ENCODE assay signal across 8 cellular contexts in genomic region chr6:13573255-13573654, GRCh38. TPM values are rescaled to one million over a fixed set of nuclear protein-coding genes. Genes with fewer than 3 reads are reported as not detected.
DNase-seq lines count a peak whose midpoint lies in the region; ATAC-seq and TF ChIP-seq lines count a peak whose summit lies in the region.

No MANE protein-coding gene starts in this region.

- peaks cover 2% of the 10 kb centered on the region for H3K27me3 Mint-ChIP-seq in T-helper 2 cell treated with Interferon-gamma antibody and Interleukin-4, amounts not matched to agents 5 μg/mL and 100 μg/mL, for 36 hours (ENCODE audit: low read depth)
- H3K27me3 Mint-ChIP-seq in activated naive CD8-positive, alpha-beta T cell treated with anti-CD3 and anti-CD28 coated beads, Interleukin-2, amount 50 U/mL, for 24 hours: peaks cover 3% of the 10 kb centered on the region

- H3K27ac ChIP-seq in subcutaneous abdominal adipose tissue (ENCODE audit: low read depth, low read length): peak overlapping the region; percentile 93

- TF ChIP-seq CTCF in kidney epithelial cell (IDR thresholded peaks at IDR 0.05; ENCODE audit: insufficient read depth, low read length, poor library complexity, severe bottlenecking): no peak

- peaks cover 5% of the 10 kb centered on the region for H3K36me3 Mint-ChIP-seq in T-helper 2 cell treated with Interferon-gamma antibody and Interleukin-4, amounts not matched to agents 5 μg/mL and 100 μg/mL, for 36 hours (ENCODE audit: low read depth)
- H3K36me3 Mint-ChIP-seq in activated naive CD8-positive, alpha-beta T cell treated with anti-CD3 and anti-CD28 coated beads, Interleukin-2, amount 50 U/mL, for 24 hours (ENCODE audit: low read depth): no peaks in the 10 kb centered on the region

- peaks cover 0 to 16% (median 12%) of the 10 kb centered on the region in 5 donors for H3K4me1 ChIP-seq in subcutaneous abdominal adipose tissue (ENCODE audit: control insufficient read depth in 5 of 5, insufficient read depth in 5 of 5, low read length in 5 of 5)

- no peak for DNase-seq in T-helper 2 cell treated with Interferon-gamma antibody and Interleukin-4, amounts not matched to agents 5 μg/mL and 100 μg/mL, for 36 hours (ENCODE audit: low spot score)
- no peak for DNase-seq in T-helper 2 cell
- no peak for DNase-seq in activated naive CD8-positive, alpha-beta T cell treated with anti-CD3 and anti-CD28 coated beads, Interleukin-2, amount 50 U/mL, for 24 hours
- no peak for DNase-seq in kidney epithelial cell (ENCODE audit: low read depth)
- no peak for DNase-seq in NCI-H1092 (lab: John Stamatoyannopoulos, UW)

- peak overlapping the region; percentile 67 for H3K4me3 Mint-ChIP-seq in T-helper 2 cell treated with Interferon-gamma antibody and Interleukin-4, amounts not matched to agents 5 μg/mL and 100 μg/mL, for 36 hours
- peak overlapping the region; percentile 97 for H3K4me3 Mint-ChIP-seq in activated naive CD8-positive, alpha-beta T cell treated with anti-CD3 and anti-CD28 coated beads, Interleukin-2, amount 50 U/mL, for 24 hours

- peaks cover 11% of the 10 kb centered on the region for H3K4me1 Mint-ChIP-seq in T-helper 2 cell treated with Interferon-gamma antibody and Interleukin-4, amounts not matched to agents 5 μg/mL and 100 μg/mL, for 36 hours (ENCODE audit: low read depth)
- peaks cover 28% of the 10 kb centered on the region for H3K4me1 Mint-ChIP-seq in activated naive CD8-positive, alpha-beta T cell treated with anti-CD3 and anti-CD28 coated beads, Interleukin-2, amount 50 U/mL, for 24 hours

- peak overlapping the region in 4 of 5 donors; percentile 1 to 87 (median 66) for H3K9ac ChIP-seq in subcutaneous abdominal adipose tissue (ENCODE audit: low read length in 5 of 5)

- H3K4me3 ChIP-seq in kidney epithelial cell (ENCODE audit: low read depth, low read length) (peak overlapping the region; percentile 89), subcutaneous abdominal adipose tissue (ENCODE audit: low read depth in 1 of 5, low read length in 5 of 5) (peak overlapping the region in 4 of 5 donors; percentile 80 to 86 (median 82))

- H3K9me3 Mint-ChIP-seq in T-helper 2 cell treated with Interferon-gamma antibody and Interleukin-4, amounts not matched to agents 5 μg/mL and 100 μg/mL, for 36 hours: no peaks in the 10 kb centered on the region
- no peaks in the 10 kb centered on the region for H3K9me3 Mint-ChIP-seq in activated naive CD8-positive, alpha-beta T cell treated with anti-CD3 and anti-CD28 coated beads, Interleukin-2, amount 50 U/mL, for 24 hours

- H3K27ac Mint-ChIP-seq in T-helper 2 cell treated with Interferon-gamma antibody and Interleukin-4, amounts not matched to agents 5 μg/mL and 100 μg/mL, for 36 hours: no peak overlapping the region
- H3K27ac Mint-ChIP-seq in activated naive CD8-positive, alpha-beta T cell treated with anti-CD3 and anti-CD28 coated beads, Interleukin-2, amount 50 U/mL, for 24 hours: no peak overlapping the region

- no peaks in the 10 kb centered on the region for H3K9me3 ChIP-seq in subcutaneous abdominal adipose tissue (ENCODE audit: control insufficient read depth in 5 of 5, low read length in 5 of 5)

- H3K36me3 ChIP-seq in kidney epithelial cell (ENCODE audit: control insufficient read depth, insufficient read depth, low read length): no peaks in the 10 kb centered on the region
- no peaks in the 10 kb centered on the region for H3K36me3 ChIP-seq in subcutaneous abdominal adipose tissue (ENCODE audit: control insufficient read depth in 5 of 5, insufficient read depth in 5 of 5, low read length in 5 of 5)

- ATAC-seq in activated naive CD8-positive, alpha-beta T cell treated with anti-CD3 and anti-CD28 coated beads, Interleukin-2, amount 50 U/mL, for 24 hours: no peak
- ATAC-seq in GM18873 (IDR thresholded peaks at IDR 0.05; ENCODE audit: low FRiP score, unreplicated experiment) (no peak), HG02885 (IDR thresholded peaks at IDR 0.05; ENCODE audit: poor library complexity, unreplicated experiment) (no peak)

- H3K27me3 ChIP-seq in kidney epithelial cell (ENCODE audit: control insufficient read depth, insufficient read depth, low read length) (no peaks in the 10 kb centered on the region), subcutaneous abdominal adipose tissue (ENCODE audit: control insufficient read depth in 5 of 5, insufficient read depth in 4 of 5, low read length in 5 of 5) (peaks cover 0 to 2% (median 0%) of the 10 kb centered on the region in 5 donors)

RNA-seq across cellular contexts. Expression of gene SIRT5, which starts 1.1 kb away (rescaled TPM):
- 11.0 and 11.9 TPM in 2 replicates for total RNA-seq in kidney epithelial cell

RNA-seq across cellular contexts. Expression of gene NOL7, which starts 41.9 kb away (rescaled TPM):
- 116 and 178 TPM in 2 replicates for total RNA-seq in kidney epithelial cell
